36 cellular contexts compared by ENCODE assay signal in genomic region chr20:17179840-17180239, GRCh38. TPM values are rescaled to one million over a fixed set of nuclear protein-coding genes. Genes with fewer than 3 reads are reported as not detected.
"Had no signal": no experiment of that assay in that cellular context is flagged by ENCODE, and none has a peak within 500 bp of the region (broad histone marks: within the 10 kb centered on the region; RNA-seq: fewer than 3 reads in every experiment).

No MANE protein-coding gene starts in this region.

- H3K27me3 ChIP-seq: brain microvascular endothelial cell, Peyer's patch had no signal

- H3K27ac ChIP-seq: brain microvascular endothelial cell, KMS-11, Peyer's patch, SK-N-MC, WERI-Rb-1 had no signal

- ATAC-seq: activated CD8-positive, alpha-beta T cell treated with anti-CD3 and anti-CD28 coated beads for 36 hours; activated T-cell treated with anti-CD3 and anti-CD28 coated beads, Interleukin-2, amount 50 U/mL, for 72 hours; activated T-helper 17 cell treated with anti-CD3 and anti-CD28 coated beads, Interleukin-2, amount 50 U/mL, for 72 hours; PC-3 had no signal

- H3K4me3 Mint-ChIP-seq: activated CD4-positive, alpha-beta T cell treated with anti-CD3 and anti-CD28 coated beads, Interleukin-2, amount 10 ng/mL, durations not matched to agents 24 days and 14 days; activated CD8-positive, alpha-beta T cell treated with anti-CD3 and anti-CD28 coated beads for 36 hours; activated naive CD8-positive, alpha-beta T cell treated with anti-CD3 and anti-CD28 coated beads for 36 hours; activated T-cell treated with anti-CD3 and anti-CD28 coated beads, Interleukin-2, amount 50 U/mL, for 72 hours; activated T-helper 17 cell treated with anti-CD3 and anti-CD28 coated beads, Interleukin-2, amount 50 U/mL, for 72 hours had no signal

- H3K27me3 Mint-ChIP-seq: activated CD4-positive, alpha-beta T cell treated with anti-CD3 and anti-CD28 coated beads, Interleukin-2, amount 10 ng/mL, durations not matched to agents 24 days and 14 days; activated CD8-positive, alpha-beta T cell treated with anti-CD3 and anti-CD28 coated beads for 36 hours; activated naive CD8-positive, alpha-beta T cell treated with anti-CD3 and anti-CD28 coated beads for 36 hours had no signal

- H3K36me3 ChIP-seq: brain microvascular endothelial cell, Peyer's patch, WERI-Rb-1 had no signal

- H3K4me3 ChIP-seq: Peyer's patch, SK-N-MC had no signal

- H3K27ac Mint-ChIP-seq: activated CD4-positive, alpha-beta T cell treated with anti-CD3 and anti-CD28 coated beads, Interleukin-2, amount 10 ng/mL, durations not matched to agents 24 days and 14 days; activated CD8-positive, alpha-beta T cell treated with anti-CD3 and anti-CD28 coated beads for 36 hours; activated naive CD8-positive, alpha-beta T cell treated with anti-CD3 and anti-CD28 coated beads for 36 hours; activated T-cell treated with anti-CD3 and anti-CD28 coated beads, Interleukin-2, amount 50 U/mL, for 72 hours; activated T-helper 17 cell treated with anti-CD3 and anti-CD28 coated beads, Interleukin-2, amount 50 U/mL, for 72 hours had no signal

- H3K4me1 ChIP-seq: Peyer's patch had no signal

- H3K4me1 Mint-ChIP-seq: activated CD4-positive, alpha-beta T cell treated with anti-CD3 and anti-CD28 coated beads, Interleukin-2, amount 10 ng/mL, durations not matched to agents 24 days and 14 days; activated naive CD8-positive, alpha-beta T cell treated with anti-CD3 and anti-CD28 coated beads for 36 hours; activated T-helper 17 cell treated with anti-CD3 and anti-CD28 coated beads, Interleukin-2, amount 50 U/mL, for 72 hours had no signal

- H3K9me3 ChIP-seq: Peyer's patch had no signal

- DNase-seq: activated CD4-positive, alpha-beta T cell treated with anti-CD3 and anti-CD28 coated beads, Interleukin-2, amount 10 ng/mL, durations not matched to agents 24 days and 14 days; activated CD4-positive, alpha-beta T cell treated with anti-CD3 and anti-CD28 coated beads, Interleukin-2, amount 50 U/mL, for 4 hours; activated CD8-positive, alpha-beta T cell treated with anti-CD3 and anti-CD28 coated beads for 36 hours; activated effector memory CD4-positive, alpha-beta T cell treated with anti-CD3 and anti-CD28 coated beads, Interleukin-2, amount 50 U/mL, for 16 hours; activated naive CD4-positive, alpha-beta T cell; activated naive CD4-positive, alpha-beta T cell treated with anti-CD3 and anti-CD28 coated beads, Interleukin-2, amount 50 U/mL, for 16 hours; activated naive CD8-positive, alpha-beta T cell treated with anti-CD3 and anti-CD28 coated beads for 36 hours; activated T-cell treated with anti-CD3 and anti-CD28 coated beads, Interleukin-2, amount 50 U/mL, for 1 hour; activated T-cell treated with anti-CD3 and anti-CD28 coated beads, Interleukin-2, amount 50 U/mL, for 72 hours; amniotic stem cell; aorta; brain microvascular endothelial cell; central memory CD4-positive, alpha-beta T cell; MM.1S; MV-4-11; NCI-H1092; NCI-H1417 treated with DMSO at 0.1 percent for 48 hours; NCI-H187 treated with DMSO at 0.1 percent for 48 hours; NCI-H2081; NCI-H226; NCI-H446 treated with DMSO at 0.1 percent for 48 hours; NCI-H524; NCI-H69; NCI-H82; PC-3; Peyer's patch; RPMI8226; T1000; WERI-Rb-1 had no signal

RNA-seq across cellular contexts. Expression of gene PCSK2, which starts 47.0 kb away (rescaled TPM):
- total RNA-seq: activated CD4-positive, alpha-beta T cell treated with anti-CD3 and anti-CD28 coated beads, Interleukin-2, amount 10 ng/mL, durations not matched to agents 24 days and 14 days; activated CD8-positive, alpha-beta memory T cell treated with anti-CD3 and anti-CD28 coated beads for 36 hours; activated CD8-positive, alpha-beta T cell treated with anti-CD3 and anti-CD28 coated beads for 36 hours; activated naive CD8-positive, alpha-beta T cell treated with anti-CD3 and anti-CD28 coated beads for 36 hours; activated T-cell treated with anti-CD3 and anti-CD28 coated beads, Interleukin-2, amount 50 U/mL, for 72 hours; activated T-helper 17 cell treated with anti-CD3 and anti-CD28 coated beads, Interleukin-2, amount 50 U/mL, for 72 hours; LHCN-M2; PC-3; T-helper 1 cell treated with Interleukin-12 subunit alpha and Interleukin-12 subunit beta and Interleukin-4 antibody, amounts not matched to agents 30 ng/mL and 1 ng/mL, for 36 hours; T-helper 2 cell treated with Interferon-gamma antibody and Interleukin-4, amounts not matched to agents 100 ng/mL and 5 ng/mL, for 36 hours had no signal
